ENCODE assay signal across 16 cellular contexts in genomic region chr6:79261666-79262065, GRCh38. TPM values are rescaled to one million over a fixed set of nuclear protein-coding genes. Genes with fewer than 3 reads are reported as not detected.
DNase-seq lines count a peak whose midpoint lies in the region; TF ChIP-seq lines count a peak whose summit lies in the region.
"Had no signal": no experiment of that assay in that cellular context is flagged by ENCODE, and none has a peak within 500 bp of the region (broad histone marks: within the 10 kb centered on the region; RNA-seq: fewer than 3 reads in every experiment).

No MANE protein-coding gene starts in this region.

- H3K9ac ChIP-seq in endodermal cell (ENCODE audit: extremely low read depth, low read length, poor library complexity, severe bottlenecking): no peak overlapping the region

- H3K4me1 Mint-ChIP-seq in Caco-2 (ENCODE audit: low read depth, unreplicated experiment): no peaks in the 10 kb centered on the region
- H3K4me1 Mint-ChIP-seq in endodermal cell: peaks cover 1% of the 10 kb centered on the region
- H3K4me1 Mint-ChIP-seq: CD4-positive, alpha-beta memory T cell had no signal

- H3K4me1 ChIP-seq in Caco-2: peaks cover 9% of the 10 kb centered on the region
- H3K4me1 ChIP-seq in HEK293 (ENCODE audit: control insufficient read depth, insufficient read depth, low read length): no peaks in the 10 kb centered on the region
- H3K4me1 ChIP-seq in endodermal cell (ENCODE audit: control insufficient read depth, insufficient read depth, low read length): peaks cover 2% of the 10 kb centered on the region

- no TSS peak for BruUV-seq in Caco-2 (replicated peaks; lab: Mats Ljungman, UMichigan)

- H3K4me3 ChIP-seq in Caco-2 (ENCODE audit: low read depth, low read length): no peak overlapping the region
- H3K4me3 ChIP-seq in HEK293 (ENCODE audit: low read depth, low read length): no peak overlapping the region
- no peak overlapping the region for H3K4me3 ChIP-seq in endodermal cell (ENCODE audit: low read length)

- POLR2A ChIA-PET in Caco-2 (lab: Charles Lee): no interaction called here
- POLR2A ChIA-PET in HEK293 (lab: Yijun Ruan, JAX): no interaction called here

- WGBS in endodermal cell (ENCODE audit: insufficient coverage in 1 of 2, insufficient read length in 1 of 2), 2 experiments: 50 to 68% methylated on average over 2 to 5 of the region's 5 CpGs

- no peaks in the 10 kb centered on the region for H3K9me3 ChIP-seq in Caco-2
- H3K9me3 ChIP-seq in HEK293 (ENCODE audit: control insufficient read depth, insufficient read depth, low read depth, low read length): no peaks in the 10 kb centered on the region
- no peaks in the 10 kb centered on the region for H3K9me3 ChIP-seq in endodermal cell (ENCODE audit: control insufficient read depth, low read length)
- H3K9me3 ChIP-seq: BE2C had no signal

- no peaks in the 10 kb centered on the region for H3K36me3 ChIP-seq in Caco-2 (ENCODE audit: control insufficient read depth, insufficient read depth, low read length)
- H3K36me3 ChIP-seq in HEK293 (ENCODE audit: control insufficient read depth in 2 of 2, insufficient read depth in 1 of 2, low read length in 2 of 2): no peaks in the 10 kb centered on the region
- H3K36me3 ChIP-seq in endodermal cell (ENCODE audit: control insufficient read depth, insufficient read depth, low read length): no peaks in the 10 kb centered on the region
- H3K36me3 ChIP-seq: BE2C had no signal

- H3K27ac Mint-ChIP-seq in Caco-2 (ENCODE audit: unreplicated experiment): peak overlapping the region; percentile 50
- H3K27ac Mint-ChIP-seq in endodermal cell: no peak overlapping the region
- H3K27ac Mint-ChIP-seq: H9 had no signal

- H3K36me3 Mint-ChIP-seq in Caco-2 (ENCODE audit: insufficient read depth, unreplicated experiment): no peaks in the 10 kb centered on the region
- no peaks in the 10 kb centered on the region for H3K36me3 Mint-ChIP-seq in endodermal cell (ENCODE audit: low read depth)

- H3K9me3 Mint-ChIP-seq in Caco-2 (ENCODE audit: unreplicated experiment) (peaks cover 41% of the 10 kb centered on the region), endodermal cell (peaks cover 28% of the 10 kb centered on the region)

- no peak for TF ChIP-seq CTCF in Caco-2 (IDR thresholded peaks at IDR 0.05; ENCODE audit: insufficient read depth in 1 of 2, low read depth in 1 of 2, low read length in 1 of 2, severe bottlenecking in 1 of 2, unreplicated experiment in 1 of 2)
- TF ChIP-seq CTCF in HEK293 (tag by site-specific recombination; IDR thresholded peaks at IDR 0.05): no peak
- no peak for TF ChIP-seq CTCF in endodermal cell (conservative IDR thresholded peaks at IDR 0.05)

- DNase-seq in Caco-2 (no peak), NCI-H82 treated with DMSO at 0.1 percent for 48 hours (lab: John Stamatoyannopoulos, UW; ENCODE audit: unreplicated experiment) (peak; percentile 59), endodermal cell (peak; percentile 47), posterior cingulate gyrus (no peak), mucosa of gallbladder (ENCODE audit: low spot score) (no peak), activated gamma-delta T cell treated with Interleukin-2 at 50 U/mL for 16 hours (no peak)
- no peak for DNase-seq in activated CD8-positive, alpha-beta memory T cell treated with anti-CD3 and anti-CD28 coated beads for 24 hours
- DNase-seq: BE2C; CD4-positive, alpha-beta memory T cell; DMS153; DMS79 treated with DMSO at 0.1 percent for 48 hours; EL; GDM1; H9 had no signal

- no peak overlapping the region for H3K27ac ChIP-seq in HEK293 (ENCODE audit: extremely low read depth, low read depth, low read length)
- H3K27ac ChIP-seq in endodermal cell (ENCODE audit: low read depth, low read length): no peak overlapping the region
- H3K27ac ChIP-seq: C4-2B had no signal

- H3K27me3 ChIP-seq in Caco-2 (replicated peaks; ENCODE audit: control insufficient read depth, insufficient read depth, low read length) (no peaks in the 10 kb centered on the region), endodermal cell (ENCODE audit: control insufficient read depth, insufficient read depth, low read length, poor library complexity, severe bottlenecking) (no peaks in the 10 kb centered on the region)
- H3K27me3 ChIP-seq: BE2C had no signal

- intact Hi-C loops in Caco-2 (cut with micrococcal nuclease; ENCODE audit: unreplicated experiment) (no loop called here), posterior cingulate gyrus (cut with DNase I) (no loop called here)

- CTCF ChIA-PET in Caco-2 (lab: Charles Lee) (no interaction called here), HEK293 (lab: Yijun Ruan, JAX) (no interaction called here)

- H3K4me3 Mint-ChIP-seq in Caco-2 (ENCODE audit: unreplicated experiment): no peak overlapping the region
- no peak overlapping the region for H3K4me3 Mint-ChIP-seq in endodermal cell
- H3K4me3 Mint-ChIP-seq: CD4-positive, alpha-beta memory T cell; H9 had no signal

- H3K27me3 Mint-ChIP-seq in Caco-2 (ENCODE audit: insufficient read depth, unreplicated experiment) (no peaks in the 10 kb centered on the region), endodermal cell (ENCODE audit: insufficient read depth) (no peaks in the 10 kb centered on the region)

TF ChIP-seq in HEK293, 187 proteins besides CTCF, POLR2A, EP300 and RAD21:
- TF ChIP-seq TRIM28 (IDR thresholded peaks at IDR 0.05; ENCODE audit: borderline replicate concordance, low read length) (no peak), ZNF23 (tag by site-specific recombination; IDR thresholded peaks at IDR 0.05; ENCODE audit: borderline replicate concordance) (no peak), ZIC2 (tag by site-specific recombination; IDR thresholded peaks at IDR 0.05) (peak; percentile 96), ZNF214 (tag by site-specific recombination; IDR thresholded peaks at IDR 0.05; ENCODE audit: borderline replicate concordance) (no peak), ZFP41 (tag by site-specific recombination; IDR thresholded peaks at IDR 0.05; ENCODE audit: borderline replicate concordance) (no peak), ZNF473 (tag by site-specific recombination; IDR thresholded peaks at IDR 0.05) (no peak)
- TF ChIP-seq, protein P1, sequence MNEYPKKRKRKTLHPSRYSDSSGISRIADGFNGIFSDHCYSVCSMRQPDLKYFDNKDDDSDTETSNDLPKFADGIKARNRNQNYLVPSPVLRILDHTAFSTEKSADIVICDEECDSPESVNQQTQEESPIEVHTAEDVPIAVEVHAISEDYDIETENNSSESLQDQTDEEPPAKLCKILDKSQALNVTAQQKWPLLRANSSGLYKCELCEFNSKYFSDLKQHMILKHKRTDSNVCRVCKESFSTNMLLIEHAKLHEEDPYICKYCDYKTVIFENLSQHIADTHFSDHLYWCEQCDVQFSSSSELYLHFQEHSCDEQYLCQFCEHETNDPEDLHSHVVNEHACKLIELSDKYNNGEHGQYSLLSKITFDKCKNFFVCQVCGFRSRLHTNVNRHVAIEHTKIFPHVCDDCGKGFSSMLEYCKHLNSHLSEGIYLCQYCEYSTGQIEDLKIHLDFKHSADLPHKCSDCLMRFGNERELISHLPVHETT (tag by site-specific recombination; IDR thresholded peaks at IDR 0.05): no peak
TF ChIP-seq in HEK293: peak in this region for 1.

RNA-seq across cellular contexts. Expression of gene HMGN3, which starts 27.2 kb away (rescaled TPM):
- 246 and 251 TPM in 2 replicates for total RNA-seq in Caco-2 (2022)
- total RNA-seq in endodermal cell: 100 to 1,000 TPM; 139 to 157 TPM
- 162 TPM for polyA plus RNA-seq in endodermal cell (2013, experiment 1 of 2)
- 167 TPM for polyA plus RNA-seq in endodermal cell (2013, experiment 2 of 2)
- total RNA-seq in mucosa of gallbladder: 76.4 TPM

Comparison
In these comparisons a context has a peak if more than half of its experiments do, and no peak if none do; other contexts are left out.
1. DNase-seq: peak in NCI-H82 treated with DMSO at 0.1 percent for 48 hours (single experiment) and endodermal cell (single experiment); none in Caco-2 (0 of 2), posterior cingulate gyrus (0 of 10), mucosa of gallbladder (single experiment), activated gamma-delta T cell treated with Interleukin-2 at 50 U/mL for 16 hours (single experiment) and activated CD8-positive, alpha-beta memory T cell treated with anti-CD3 and anti-CD28 coated beads for 24 hours (single experiment).